ENCODE assay signal across 8 cellular contexts in the genomic region with DNA sequence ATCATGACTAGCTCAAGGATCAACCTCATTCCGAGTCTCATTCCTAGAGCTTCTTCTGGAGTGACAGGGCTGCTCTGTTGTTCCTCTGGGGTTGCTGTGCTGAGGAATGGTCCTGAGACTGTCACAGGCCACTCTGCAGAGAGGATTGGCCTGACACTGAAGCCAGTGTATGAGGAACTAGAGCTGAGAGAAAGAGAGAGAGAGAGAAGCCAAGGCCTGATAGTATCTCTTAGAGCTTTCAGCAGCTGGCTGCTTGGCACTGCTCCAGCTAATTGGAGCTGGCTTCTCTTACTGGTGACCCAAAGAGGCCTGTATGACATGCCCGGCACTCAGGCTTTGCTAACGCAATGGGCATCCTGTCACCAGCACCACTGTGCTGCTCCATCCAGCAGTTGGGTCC.
DNase-seq lines count a peak whose midpoint lies in the region; ATAC-seq, FAIRE-seq and TF ChIP-seq lines count a peak whose summit lies in the region.

No MANE protein-coding gene starts in this region.

- no peaks in the 10 kb centered on the region for H3K36me3 Mint-ChIP-seq in immature natural killer cell
- H3K36me3 Mint-ChIP-seq in activated naive CD4-positive, alpha-beta T cell treated with anti-CD3 and anti-CD28 coated beads, Interleukin-2, amount 50 U/mL, for 72 hours = no peaks in the 10 kb centered on the region
- no peaks in the 10 kb centered on the region for H3K36me3 Mint-ChIP-seq in chondrocyte (ENCODE audit: low read depth)

- TF ChIP-seq CTCF in BE2C (IDR thresholded peaks at IDR 0.05; ENCODE audit: low read depth, low read length) (no peak), kidney (IDR thresholded peaks at IDR 0.05; ENCODE audit: borderline replicate concordance, extremely low read depth, insufficient read depth) (no peak), chondrocyte (IDR thresholded peaks at IDR 0.05) (no peak)

- H3K9me3 ChIP-seq in BE2C (no peaks in the 10 kb centered on the region), kidney (ENCODE audit: control insufficient read depth in 1 of 2, low read length in 2 of 2) (no peaks in the 10 kb centered on the region)

- no peaks in the 10 kb centered on the region; the same call in 1 of the 2 replicates for H3K27me3 ChIP-seq in BE2C

- H3K27me3 Mint-ChIP-seq in immature natural killer cell (ENCODE audit: low read depth in 3 of 3) (peaks cover 0 to 8% (median 4%) of the 10 kb centered on the region in 3 donors), chondrocyte (ENCODE audit: low read depth) (no peaks in the 10 kb centered on the region)

- no peak overlapping the region for H3K27ac ChIP-seq in kidney (ENCODE audit: low read depth in 2 of 2, low read length in 2 of 2)

- no peak overlapping the region for H3K27ac Mint-ChIP-seq in immature natural killer cell
- H3K27ac Mint-ChIP-seq in activated naive CD4-positive, alpha-beta T cell treated with anti-CD3 and anti-CD28 coated beads, Interleukin-2, amount 50 U/mL, for 72 hours = no peak overlapping the region
- H3K27ac Mint-ChIP-seq in chondrocyte (ENCODE audit: unreplicated experiment) = no peak overlapping the region

- no peaks in the 10 kb centered on the region for H3K36me3 ChIP-seq in BE2C
- H3K36me3 ChIP-seq in kidney (ENCODE audit: control insufficient read depth in 1 of 2, insufficient read depth in 2 of 2, low read length in 2 of 2) = no peaks in the 10 kb centered on the region

- H3K4me3 Mint-ChIP-seq in immature natural killer cell (no peak overlapping the region), chondrocyte (ENCODE audit: unreplicated experiment) (no peak overlapping the region)

- no peaks in the 10 kb centered on the region for H3K4me1 Mint-ChIP-seq in immature natural killer cell
- H3K4me1 Mint-ChIP-seq in chondrocyte (ENCODE audit: low read depth) = no peaks in the 10 kb centered on the region

- ATAC-seq in HG02588 (IDR thresholded peaks at IDR 0.05; ENCODE audit: unreplicated experiment) (peak; percentile 63), SK-N-SH treated with all-trans-retinoic acid at 6 μM for 48 hours (peak; percentile 71), GM19324 (IDR thresholded peaks at IDR 0.05; ENCODE audit: low FRiP score, unreplicated experiment) (no peak)
- ATAC-seq in activated naive CD4-positive, alpha-beta T cell treated with anti-CD3 and anti-CD28 coated beads, Interleukin-2, amount 50 U/mL, for 72 hours = no peak

- intact Hi-C loops in kidney (cut with DNase I) = no loop called here

- no peak overlapping the region for H3K9ac ChIP-seq in kidney (ENCODE audit: low read length in 2 of 2)

- H3K4me1 ChIP-seq in BE2C (peaks cover 28% of the 10 kb centered on the region), kidney (ENCODE audit: control insufficient read depth in 1 of 2, insufficient read depth in 1 of 2, low read depth in 1 of 2, low read length in 2 of 2) (no peaks in the 10 kb centered on the region)

- FAIRE-seq in kidney (lab: Jason Lieb, UNC) = no peak

- H3K4me3 ChIP-seq in BE2C (ENCODE audit: low read depth, low read length) = no peak overlapping the region
- H3K4me3 ChIP-seq in kidney (ENCODE audit: low read length in 2 of 2) = no peak overlapping the region

- H3K9me3 Mint-ChIP-seq in immature natural killer cell = no peaks in the 10 kb centered on the region
- H3K9me3 Mint-ChIP-seq in activated naive CD4-positive, alpha-beta T cell treated with anti-CD3 and anti-CD28 coated beads, Interleukin-2, amount 50 U/mL, for 72 hours = peaks cover 0 to 5% of the 10 kb centered on the region in 2 donors
- H3K9me3 Mint-ChIP-seq in chondrocyte (ENCODE audit: low read depth) = no peaks in the 10 kb centered on the region

- DNase-seq in BE2C = peak; percentile 93
- DNase-seq in kidney = peak; percentile 92
- no peak for DNase-seq in immature natural killer cell
- DNase-seq in activated naive CD4-positive, alpha-beta T cell treated with anti-CD3 and anti-CD28 coated beads, Interleukin-2, amount 50 U/mL, for 72 hours (ENCODE audit: low spot score in 2 of 2) = no peak
- no peak for DNase-seq in chondrocyte (ENCODE audit: low spot score)

TF ChIP-seq in SK-N-SH treated with all-trans-retinoic acid at 6 μM for 48 hours, 23 proteins besides CTCF, POLR2A, EP300 and RAD21:
- TF ChIP-seq CSDC2 (CRISPR knock-in tag; IDR thresholded peaks at IDR 0.05) (no peak), ARNTL (CRISPR knock-in tag; IDR thresholded peaks at IDR 0.05; ENCODE audit: borderline replicate concordance, low read depth) (no peak), ZFP30 (CRISPR knock-in tag; IDR thresholded peaks at IDR 0.05) (no peak), SNAI2 (CRISPR knock-in tag; IDR thresholded peaks at IDR 0.05) (no peak), ZC3H10 (CRISPR knock-in tag; IDR thresholded peaks at IDR 0.05) (no peak), ZNF8 (CRISPR knock-in tag; IDR thresholded peaks at IDR 0.05) (no peak), GLIS3 (CRISPR knock-in tag; IDR thresholded peaks at IDR 0.05) (no peak), BACH2 (CRISPR knock-in tag; IDR thresholded peaks at IDR 0.05; ENCODE audit: borderline replicate concordance) (no peak), PPARA (CRISPR knock-in tag; IDR thresholded peaks at IDR 0.05; ENCODE audit: borderline replicate concordance) (no peak), OSR1 (CRISPR knock-in tag; IDR thresholded peaks at IDR 0.05) (no peak), ZFP3 (CRISPR knock-in tag; IDR thresholded peaks at IDR 0.05) (no peak), TOX (CRISPR knock-in tag; IDR thresholded peaks at IDR 0.05; ENCODE audit: borderline replicate concordance) (no peak)
- TF ChIP-seq, protein P1, sequence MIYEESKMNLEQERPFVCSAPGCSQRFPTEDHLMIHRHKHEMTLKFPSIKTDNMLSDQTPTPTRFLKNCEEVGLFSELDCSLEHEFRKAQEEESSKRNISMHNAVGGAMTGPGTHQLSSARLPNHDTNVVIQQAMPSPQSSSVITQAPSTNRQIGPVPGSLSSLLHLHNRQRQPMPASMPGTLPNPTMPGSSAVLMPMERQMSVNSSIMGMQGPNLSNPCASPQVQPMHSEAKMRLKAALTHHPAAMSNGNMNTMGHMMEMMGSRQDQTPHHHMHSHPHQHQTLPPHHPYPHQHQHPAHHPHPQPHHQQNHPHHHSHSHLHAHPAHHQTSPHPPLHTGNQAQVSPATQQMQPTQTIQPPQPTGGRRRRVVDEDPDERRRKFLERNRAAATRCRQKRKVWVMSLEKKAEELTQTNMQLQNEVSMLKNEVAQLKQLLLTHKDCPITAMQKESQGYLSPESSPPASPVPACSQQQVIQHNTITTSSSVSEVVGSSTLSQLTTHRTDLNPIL (CRISPR knock-in tag; IDR thresholded peaks at IDR 0.05; ENCODE audit: low read depth) = no peak

Comparison
In these comparisons a context has a peak if more than half of its experiments do, and no peak if none do; other contexts are left out.
1. DNase-seq: peak in BE2C (single experiment) and kidney (single experiment); none in immature natural killer cell (0 of 3), activated naive CD4-positive, alpha-beta T cell treated with anti-CD3 and anti-CD28 coated beads, Interleukin-2, amount 50 U/mL, for 72 hours (0 of 2) and chondrocyte (single experiment).
2. ATAC-seq: peak in HG02588 (single experiment) and SK-N-SH treated with all-trans-retinoic acid at 6 μM for 48 hours (single experiment); none in activated naive CD4-positive, alpha-beta T cell treated with anti-CD3 and anti-CD28 coated beads, Interleukin-2, amount 50 U/mL, for 72 hours (0 of 2) and GM19324 (single experiment).